Comparison of ENCODE assay signal across 8 cellular contexts in the genomic region with DNA sequence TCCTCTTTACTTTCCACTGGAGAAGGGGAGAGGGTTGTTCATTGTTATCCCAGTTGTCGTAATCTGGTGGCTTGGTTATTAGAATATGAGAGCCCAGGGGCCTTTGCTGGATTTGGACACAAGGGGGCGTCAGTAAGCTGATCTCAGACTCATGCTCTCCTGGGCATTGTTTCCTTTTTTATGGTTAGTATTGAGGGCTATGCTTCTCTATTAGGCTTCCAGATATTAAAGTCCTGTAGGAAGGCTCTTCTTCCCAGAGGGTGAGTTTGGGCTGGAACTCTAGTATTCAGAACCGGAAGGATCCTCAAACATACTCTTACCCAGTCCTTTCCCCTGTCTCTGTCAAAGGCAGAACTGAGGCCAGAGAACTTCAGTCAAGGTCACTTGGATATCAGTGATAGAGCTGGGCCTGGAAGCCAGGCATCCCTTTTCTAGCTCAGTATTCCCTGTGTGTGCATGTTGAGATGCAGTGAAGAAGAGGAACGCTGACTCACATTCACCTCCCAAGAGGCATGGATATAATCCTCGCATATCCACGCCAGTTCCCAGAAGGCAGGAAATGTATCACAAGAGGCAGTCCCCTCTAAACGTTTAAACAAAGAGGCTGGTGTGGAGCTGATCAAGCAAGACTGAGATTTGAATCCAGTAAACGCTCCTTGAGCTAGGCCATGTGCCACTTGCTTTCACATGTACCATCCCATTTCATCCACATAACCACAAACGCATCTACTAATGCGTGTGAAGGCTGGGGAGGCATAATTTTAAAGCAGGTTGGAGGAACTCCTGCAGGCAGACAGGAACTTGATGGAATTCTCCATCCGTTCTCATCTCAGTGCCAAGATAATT. TPM values are rescaled to one million over a fixed set of nuclear protein-coding genes. Genes with fewer than 3 reads are reported as not detected.
DNase-seq lines count a peak whose midpoint lies in the region; ATAC-seq and TF ChIP-seq lines count a peak whose summit lies in the region.

No MANE protein-coding gene starts in this region.

- H3K9me3 Mint-ChIP-seq in CD8-positive, alpha-beta memory T cell, result no peaks in the 10 kb centered on the region
- H3K9me3 Mint-ChIP-seq in activated T-helper 1 cell treated with anti-CD3 and anti-CD28 coated beads, Interleukin-12 subunit alpha, Interleukin-12 subunit beta, Interleukin-2, Interleukin-4 antibody, amounts not matched to agents 30 ng/mL and 10 ng/mL and 1 ng/mL, durations not matched to agents 14 hours and 24 hours and 36 hours, result no peaks in the 10 kb centered on the region

- CTCF ChIA-PET in CD8-positive, alpha-beta memory T cell (lab: Charles Lee), result interaction anchor here (0.7 to 4.1 kb wide), 5 partner anchors 9 to 256 kb away, joined by 3 to 26 read pairs (median 3); no protein-coding TSS in a partner anchor

- peaks cover 0 to 2% of the 10 kb centered on the region in 2 donors for H3K27me3 Mint-ChIP-seq in CD8-positive, alpha-beta memory T cell
- no peaks in the 10 kb centered on the region for H3K27me3 Mint-ChIP-seq in activated T-helper 1 cell treated with anti-CD3 and anti-CD28 coated beads, Interleukin-12 subunit alpha, Interleukin-12 subunit beta, Interleukin-2, Interleukin-4 antibody, amounts not matched to agents 30 ng/mL and 10 ng/mL and 1 ng/mL, durations not matched to agents 14 hours and 24 hours and 36 hours (ENCODE audit: insufficient read depth)

- H3K27me3 ChIP-seq in CD8-positive, alpha-beta memory T cell (ENCODE audit: insufficient read depth, low read length, poor library complexity, severe bottlenecking), result no peaks in the 10 kb centered on the region
- H3K27me3 ChIP-seq in neutrophil, result no peaks in the 10 kb centered on the region

- POLR2A ChIA-PET in CD8-positive, alpha-beta memory T cell (lab: Charles Lee), result no interaction called here

- H3K27ac Mint-ChIP-seq in CD8-positive, alpha-beta memory T cell, result peak overlapping the region in 4 of 8 donors; percentile 7 to 78 (median 53)
- no peak overlapping the region for H3K27ac Mint-ChIP-seq in activated T-helper 1 cell treated with anti-CD3 and anti-CD28 coated beads, Interleukin-12 subunit alpha, Interleukin-12 subunit beta, Interleukin-2, Interleukin-4 antibody, amounts not matched to agents 30 ng/mL and 10 ng/mL and 1 ng/mL, durations not matched to agents 14 hours and 24 hours and 36 hours

- H3K36me3 Mint-ChIP-seq in CD8-positive, alpha-beta memory T cell, result peaks cover 17 to 94% (median 46%) of the 10 kb centered on the region in 3 donors
- H3K36me3 Mint-ChIP-seq in activated T-helper 1 cell treated with anti-CD3 and anti-CD28 coated beads, Interleukin-12 subunit alpha, Interleukin-12 subunit beta, Interleukin-2, Interleukin-4 antibody, amounts not matched to agents 30 ng/mL and 10 ng/mL and 1 ng/mL, durations not matched to agents 14 hours and 24 hours and 36 hours (ENCODE audit: low read depth), result peaks cover 30% of the 10 kb centered on the region

- H3K9me3 ChIP-seq in CD8-positive, alpha-beta memory T cell (ENCODE audit: low read length), result no peaks in the 10 kb centered on the region
- no peaks in the 10 kb centered on the region for H3K9me3 ChIP-seq in neutrophil

- no peaks in the 10 kb centered on the region for H3K4me1 ChIP-seq in CD8-positive, alpha-beta memory T cell (ENCODE audit: insufficient read depth, low read length)
- H3K4me1 ChIP-seq in neutrophil (ENCODE audit: control insufficient read depth in 1 of 2, insufficient read depth in 1 of 2, low read depth in 1 of 2, low read length in 1 of 2), result no peaks in the 10 kb centered on the region

- intact Hi-C loops in activated T-helper 1 cell treated with anti-CD3 and anti-CD28 coated beads, Interleukin-12 subunit alpha, Interleukin-12 subunit beta, Interleukin-2, Interleukin-4 antibody, amounts not matched to agents 30 ng/mL and 10 ng/mL and 1 ng/mL, durations not matched to agents 14 hours and 24 hours and 36 hours (cut with micrococcal nuclease), result loop anchor here (2.0 kb wide), 1 partner anchor 54 kb away; the partner anchor contains the start of genes MMAB and MVK

- peaks cover 54% of the 10 kb centered on the region for H3K36me3 ChIP-seq in CD8-positive, alpha-beta memory T cell (ENCODE audit: insufficient read depth, low read length)
- H3K36me3 ChIP-seq in neutrophil, result peaks cover 92% of the 10 kb centered on the region

- peak; percentile 33 to 66 (median 42) for DNase-seq in CD8-positive, alpha-beta memory T cell
- DNase-seq in HT1080 (ENCODE audit: low read depth) (peak; percentile 89), OCI-M2 (lab: John Stamatoyannopoulos, UW; ENCODE audit: unreplicated experiment) (peak; percentile 29), fibroblast of the conjunctiva (ENCODE audit: low read depth) (peak; percentile 24), substantia nigra (lab: John Stamatoyannopoulos, UW) (peak in 38 of 49 donors; percentile 5 to 76 (median 51))
- peak; percentile 22 for DNase-seq in activated T-helper 1 cell treated with anti-CD3 and anti-CD28 coated beads, Interleukin-12 subunit alpha, Interleukin-12 subunit beta, Interleukin-2, Interleukin-4 antibody, amounts not matched to agents 30 ng/mL and 10 ng/mL and 1 ng/mL, durations not matched to agents 14 hours and 24 hours and 36 hours (ENCODE audit: low spot score)

- no peak overlapping the region for H3K4me3 ChIP-seq in CD8-positive, alpha-beta memory T cell (ENCODE audit: low read length)
- no peak overlapping the region for H3K4me3 ChIP-seq in neutrophil (ENCODE audit: low read depth in 1 of 2, low read length in 1 of 2)

- TF ChIP-seq CTCF in neutrophil (IDR thresholded peaks at IDR 0.05), result peak; percentile 52

- H3K4me1 Mint-ChIP-seq in CD8-positive, alpha-beta memory T cell, result peaks cover 0 to 5% (median 0%) of the 10 kb centered on the region in 3 donors
- no peaks in the 10 kb centered on the region for H3K4me1 Mint-ChIP-seq in activated T-helper 1 cell treated with anti-CD3 and anti-CD28 coated beads, Interleukin-12 subunit alpha, Interleukin-12 subunit beta, Interleukin-2, Interleukin-4 antibody, amounts not matched to agents 30 ng/mL and 10 ng/mL and 1 ng/mL, durations not matched to agents 14 hours and 24 hours and 36 hours (ENCODE audit: low read depth)

- ATAC-seq in GM21390 (IDR thresholded peaks at IDR 0.05; ENCODE audit: unreplicated experiment), result no peak

- H3K27ac ChIP-seq in CD8-positive, alpha-beta memory T cell (ENCODE audit: low read depth, low read length), result no peak overlapping the region
- H3K27ac ChIP-seq in neutrophil (no peak overlapping the region), substantia nigra (ENCODE audit: low read depth, low read length, poor library complexity, severe bottlenecking) (peak overlapping the region; percentile 76)

- H3K4me3 Mint-ChIP-seq in CD8-positive, alpha-beta memory T cell, result no peak overlapping the region
- H3K4me3 Mint-ChIP-seq in activated T-helper 1 cell treated with anti-CD3 and anti-CD28 coated beads, Interleukin-12 subunit alpha, Interleukin-12 subunit beta, Interleukin-2, Interleukin-4 antibody, amounts not matched to agents 30 ng/mL and 10 ng/mL and 1 ng/mL, durations not matched to agents 14 hours and 24 hours and 36 hours, result no peak overlapping the region

RNA-seq across cellular contexts. Expression of gene UBE3B, which starts 41.6 kb away (rescaled TPM):
- 10 to 100 TPM; 38.3 to 40.2 TPM for total RNA-seq in CD8-positive, alpha-beta memory T cell
- 20.8 TPM for polyA plus RNA-seq in CD8-positive, alpha-beta memory T cell
- 31.0 and 32.2 TPM in 2 replicates for total RNA-seq in HT1080 (2014; rRNA removed; shearing (Covaris generic))
- 30.4 and 33.7 TPM in 2 replicates for polyA plus RNA-seq in HT1080 (2015; cell fraction: cytosol; rRNA removed)
- 53.6 and 54.2 TPM in 2 replicates for polyA plus RNA-seq in HT1080 (2015; cell fraction: nucleus; rRNA removed)
- 28.7 and 29.3 TPM in 2 replicates for total RNA-seq in activated T-helper 1 cell treated with anti-CD3 and anti-CD28 coated beads, Interleukin-12 subunit alpha, Interleukin-12 subunit beta, Interleukin-2, Interleukin-4 antibody, amounts not matched to agents 30 ng/mL and 10 ng/mL and 1 ng/mL, durations not matched to agents 14 hours and 24 hours and 36 hours

RNA-seq across cellular contexts. Expression of gene KCTD10, which starts 41.9 kb away (rescaled TPM):
- total RNA-seq in CD8-positive, alpha-beta memory T cell, result 10 to 100 TPM; 44.9 to 48.1 TPM
- 27.4 TPM for polyA plus RNA-seq in CD8-positive, alpha-beta memory T cell
- total RNA-seq in HT1080 (2014; rRNA removed; shearing (Covaris generic)), result 44.6 and 56.3 TPM in 2 replicates
- polyA plus RNA-seq in HT1080 (2015; cell fraction: cytosol; rRNA removed), result 53.5 and 68.4 TPM in 2 replicates
- 68.8 and 83.3 TPM in 2 replicates for polyA plus RNA-seq in HT1080 (2015; cell fraction: nucleus; rRNA removed)
- total RNA-seq in activated T-helper 1 cell treated with anti-CD3 and anti-CD28 coated beads, Interleukin-12 subunit alpha, Interleukin-12 subunit beta, Interleukin-2, Interleukin-4 antibody, amounts not matched to agents 30 ng/mL and 10 ng/mL and 1 ng/mL, durations not matched to agents 14 hours and 24 hours and 36 hours, result 48.3 and 51.2 TPM in 2 replicates

RNA-seq across cellular contexts. Expression of gene MMAB, which starts 54.3 kb away (rescaled TPM):
- total RNA-seq in CD8-positive, alpha-beta memory T cell, result 10 to 100 TPM; 38.5 to 44.2 TPM
- polyA plus RNA-seq in CD8-positive, alpha-beta memory T cell, result 15.7 TPM
- total RNA-seq in HT1080 (2014; rRNA removed; shearing (Covaris generic)), result 47.7 and 61.5 TPM in 2 replicates
- 47.8 and 50.1 TPM in 2 replicates for polyA plus RNA-seq in HT1080 (2015; cell fraction: cytosol; rRNA removed)
- 31.2 and 40.5 TPM in 2 replicates for polyA plus RNA-seq in HT1080 (2015; cell fraction: nucleus; rRNA removed)
- total RNA-seq in activated T-helper 1 cell treated with anti-CD3 and anti-CD28 coated beads, Interleukin-12 subunit alpha, Interleukin-12 subunit beta, Interleukin-2, Interleukin-4 antibody, amounts not matched to agents 30 ng/mL and 10 ng/mL and 1 ng/mL, durations not matched to agents 14 hours and 24 hours and 36 hours, result 41.9 and 42.2 TPM in 2 replicates

RNA-seq across cellular contexts. Expression of gene MVK, which starts 54.6 kb away (rescaled TPM):
- 10 to 100 TPM; 14.2 to 15.8 TPM for total RNA-seq in CD8-positive, alpha-beta memory T cell
- polyA plus RNA-seq in CD8-positive, alpha-beta memory T cell, result 2.6 TPM
- total RNA-seq in HT1080 (2014; rRNA removed; shearing (Covaris generic)), result 52.5 and 62.2 TPM in 2 replicates
- polyA plus RNA-seq in HT1080 (2015; cell fraction: cytosol; rRNA removed), result 20.2 and 23.3 TPM in 2 replicates
- 20.5 and 23.8 TPM in 2 replicates for polyA plus RNA-seq in HT1080 (2015; cell fraction: nucleus; rRNA removed)
- total RNA-seq in activated T-helper 1 cell treated with anti-CD3 and anti-CD28 coated beads, Interleukin-12 subunit alpha, Interleukin-12 subunit beta, Interleukin-2, Interleukin-4 antibody, amounts not matched to agents 30 ng/mL and 10 ng/mL and 1 ng/mL, durations not matched to agents 14 hours and 24 hours and 36 hours, result 14.2 and 15.8 TPM in 2 replicates

Comparison
In these comparisons a context has a peak if more than half of its experiments do, and no peak if none do; other contexts are left out.
1. DNase-seq: peak in every context shown above with its lines; median percentile 89 in HT1080; 51 in substantia nigra; 42 in CD8-positive, alpha-beta memory T cell; 29 in OCI-M2; 24 in fibroblast of the conjunctiva; 22 in activated T-helper 1 cell treated with anti-CD3 and anti-CD28 coated beads, Interleukin-12 subunit alpha, Interleukin-12 subunit beta, Interleukin-2, Interleukin-4 antibody, amounts not matched to agents 30 ng/mL and 10 ng/mL and 1 ng/mL, durations not matched to agents 14 hours and 24 hours and 36 hours.